Comparison of ENCODE assay signal across 15 cellular contexts in genomic region chr2:40367032-40367431, GRCh38.
DNase-seq lines count a peak whose midpoint lies in the region; ATAC-seq and TF ChIP-seq lines count a peak whose summit lies in the region.
"Had no signal": no experiment of that assay in that cellular context is flagged by ENCODE, and none has a peak within 500 bp of the region (broad histone marks: within the 10 kb centered on the region; RNA-seq: fewer than 3 reads in every experiment).

No MANE protein-coding gene starts in this region.

- no peak overlapping the region for H3K4me3 Mint-ChIP-seq in T-helper 2 cell treated with Interferon-gamma antibody and Interleukin-4, amounts not matched to agents 5 μg/mL and 100 μg/mL, for 36 hours
- H3K4me3 Mint-ChIP-seq in activated T-helper 1 cell treated with anti-CD3 and anti-CD28 coated beads, Interleukin-12 subunit alpha, Interleukin-12 subunit beta, Interleukin-2, Interleukin-4 antibody, amounts not matched to agents 30 ng/mL and 10 ng/mL and 1 ng/mL, durations not matched to agents 14 hours and 24 hours and 36 hours, result no peak overlapping the region

- no peak overlapping the region for H3K4me3 ChIP-seq in PC-3 (ENCODE audit: low read length)
- H3K4me3 ChIP-seq: K562 had no signal

- H3K9ac ChIP-seq in PC-3 (ENCODE audit: low read length), result no peak overlapping the region

- H3K36me3 ChIP-seq in PC-3 (ENCODE audit: low read depth, low read length), result no peaks in the 10 kb centered on the region

- H3K79me2 ChIP-seq in PC-3 (ENCODE audit: low read length), result no peaks in the 10 kb centered on the region

- H3K27me3 Mint-ChIP-seq in T-helper 2 cell treated with Interferon-gamma antibody and Interleukin-4, amounts not matched to agents 5 μg/mL and 100 μg/mL, for 36 hours (ENCODE audit: low read depth), result no peaks in the 10 kb centered on the region
- H3K27me3 Mint-ChIP-seq in activated T-helper 1 cell treated with anti-CD3 and anti-CD28 coated beads, Interleukin-12 subunit alpha, Interleukin-12 subunit beta, Interleukin-2, Interleukin-4 antibody, amounts not matched to agents 30 ng/mL and 10 ng/mL and 1 ng/mL, durations not matched to agents 14 hours and 24 hours and 36 hours (ENCODE audit: insufficient read depth), result no peaks in the 10 kb centered on the region

- H3F3A ChIP-seq in PC-3 (ENCODE audit: low read length, unreplicated experiment), result no peaks in the 10 kb centered on the region

- BruUV-seq in PC-3 (replicated peaks; lab: Mats Ljungman, UMichigan), result no TSS peak

- ATAC-seq in PC-3 (no peak), left colon (no peak), GM18519 (IDR thresholded peaks at IDR 0.05; ENCODE audit: low FRiP score, unreplicated experiment) (no peak)
- ATAC-seq: K562 had no signal

- POLR2A ChIA-PET in PC-3 (lab: Charles Lee; ENCODE audit: unreplicated experiment), result no interaction called here

- no peaks in the 10 kb centered on the region for H4K20me1 ChIP-seq in PC-3 (ENCODE audit: low read length)

- no peaks in the 10 kb centered on the region for H3K9me2 ChIP-seq in PC-3 (replicated peaks; ENCODE audit: low read length)

- H3K4me1 Mint-ChIP-seq in T-helper 2 cell treated with Interferon-gamma antibody and Interleukin-4, amounts not matched to agents 5 μg/mL and 100 μg/mL, for 36 hours (ENCODE audit: low read depth), result peaks cover 5% of the 10 kb centered on the region
- peaks cover 6% of the 10 kb centered on the region for H3K4me1 Mint-ChIP-seq in activated T-helper 1 cell treated with anti-CD3 and anti-CD28 coated beads, Interleukin-12 subunit alpha, Interleukin-12 subunit beta, Interleukin-2, Interleukin-4 antibody, amounts not matched to agents 30 ng/mL and 10 ng/mL and 1 ng/mL, durations not matched to agents 14 hours and 24 hours and 36 hours (ENCODE audit: low read depth)

- H3K27ac ChIP-seq in PC-3 (ENCODE audit: low read length), result peak overlapping the region; percentile 21
- H3K27ac ChIP-seq: C4-2B had no signal

- CTCF ChIA-PET in PC-3 (lab: Charles Lee), result no interaction called here

- no peaks in the 10 kb centered on the region for H3K27me3 ChIP-seq in PC-3 (ENCODE audit: low read length)

- H3K4me2 ChIP-seq in PC-3 (ENCODE audit: low read length), result no peak overlapping the region

- H3K9me3 Mint-ChIP-seq in T-helper 2 cell treated with Interferon-gamma antibody and Interleukin-4, amounts not matched to agents 5 μg/mL and 100 μg/mL, for 36 hours, result no peaks in the 10 kb centered on the region
- H3K9me3 Mint-ChIP-seq in activated T-helper 1 cell treated with anti-CD3 and anti-CD28 coated beads, Interleukin-12 subunit alpha, Interleukin-12 subunit beta, Interleukin-2, Interleukin-4 antibody, amounts not matched to agents 30 ng/mL and 10 ng/mL and 1 ng/mL, durations not matched to agents 14 hours and 24 hours and 36 hours, result no peaks in the 10 kb centered on the region

- H3K4me1 ChIP-seq in PC-3 (ENCODE audit: insufficient read depth, low read length), result peaks cover 41% of the 10 kb centered on the region

- intact Hi-C loops in PC-3 (cut with micrococcal nuclease) (no loop called here), head of caudate nucleus (cut with DNase I) (no loop called here), left colon (cut with DNase I, micrococcal nuclease) (no loop called here)
- intact Hi-C loops in activated T-helper 1 cell treated with anti-CD3 and anti-CD28 coated beads, Interleukin-12 subunit alpha, Interleukin-12 subunit beta, Interleukin-2, Interleukin-4 antibody, amounts not matched to agents 30 ng/mL and 10 ng/mL and 1 ng/mL, durations not matched to agents 14 hours and 24 hours and 36 hours (cut with micrococcal nuclease), result no loop called here

- H3K27ac Mint-ChIP-seq in T-helper 2 cell treated with Interferon-gamma antibody and Interleukin-4, amounts not matched to agents 5 μg/mL and 100 μg/mL, for 36 hours, result no peak overlapping the region
- H3K27ac Mint-ChIP-seq in activated T-helper 1 cell treated with anti-CD3 and anti-CD28 coated beads, Interleukin-12 subunit alpha, Interleukin-12 subunit beta, Interleukin-2, Interleukin-4 antibody, amounts not matched to agents 30 ng/mL and 10 ng/mL and 1 ng/mL, durations not matched to agents 14 hours and 24 hours and 36 hours, result no peak overlapping the region

- no peak for TF ChIP-seq CTCF in PC-3 (conservative IDR thresholded peaks at IDR 0.05; ENCODE audit: low read depth, low read length)

- no peaks in the 10 kb centered on the region for H3K9me3 ChIP-seq in PC-3 (ENCODE audit: low read length)

- H3K36me3 Mint-ChIP-seq in T-helper 2 cell treated with Interferon-gamma antibody and Interleukin-4, amounts not matched to agents 5 μg/mL and 100 μg/mL, for 36 hours (ENCODE audit: low read depth), result no peaks in the 10 kb centered on the region
- H3K36me3 Mint-ChIP-seq in activated T-helper 1 cell treated with anti-CD3 and anti-CD28 coated beads, Interleukin-12 subunit alpha, Interleukin-12 subunit beta, Interleukin-2, Interleukin-4 antibody, amounts not matched to agents 30 ng/mL and 10 ng/mL and 1 ng/mL, durations not matched to agents 14 hours and 24 hours and 36 hours (ENCODE audit: low read depth), result no peaks in the 10 kb centered on the region

- no peak overlapping the region for H2AFZ ChIP-seq in PC-3 (ENCODE audit: low read length)

- DNase-seq in D341Med (ENCODE audit: low spot score), result peak; percentile 55
- peak; percentile 28 for DNase-seq in HCEC 1CT
- DNase-seq in PC-3, result no peak
- peak in 26 of 42 donors; percentile 6 to 77 (median 36) for DNase-seq in head of caudate nucleus
- DNase-seq in left colon, result no peak
- DNase-seq in T-helper 2 cell treated with Interferon-gamma antibody and Interleukin-4, amounts not matched to agents 5 μg/mL and 100 μg/mL, for 36 hours (ENCODE audit: low spot score), result no peak
- DNase-seq in activated T-helper 1 cell treated with anti-CD3 and anti-CD28 coated beads, Interleukin-12 subunit alpha, Interleukin-12 subunit beta, Interleukin-2, Interleukin-4 antibody, amounts not matched to agents 30 ng/mL and 10 ng/mL and 1 ng/mL, durations not matched to agents 14 hours and 24 hours and 36 hours (ENCODE audit: low spot score), result no peak
- DNase-seq: H7, MV-4-11, NCI-H1417 treated with DMSO at 0.1 percent for 48 hours, NCI-H2029 treated with DMSO at 0.1 percent for 48 hours, SHP77 treated with DMSO at 0.1 percent for 48 hours had no signal

Comparison
In these comparisons a context has a peak if more than half of its experiments do, and no peak if none do; other contexts are left out.
1. DNase-seq: peak in D341Med (single experiment), HCEC 1CT (single experiment) and head of caudate nucleus (26 of 42); none in PC-3 (single experiment), left colon (0 of 2), T-helper 2 cell treated with Interferon-gamma antibody and Interleukin-4, amounts not matched to agents 5 μg/mL and 100 μg/mL, for 36 hours (single experiment) and activated T-helper 1 cell treated with anti-CD3 and anti-CD28 coated beads, Interleukin-12 subunit alpha, Interleukin-12 subunit beta, Interleukin-2, Interleukin-4 antibody, amounts not matched to agents 30 ng/mL and 10 ng/mL and 1 ng/mL, durations not matched to agents 14 hours and 24 hours and 36 hours (single experiment).